Comparison of ENCODE assay signal across 16 cellular contexts in genomic region chr3:13894096-13894811, GRCh38. TPM values are rescaled to one million over a fixed set of nuclear protein-coding genes. Genes with fewer than 3 reads are reported as not detected.
DNase-seq lines count a peak whose midpoint lies in the region; ATAC-seq and TF ChIP-seq lines count a peak whose summit lies in the region.
"Had no signal": no experiment of that assay in that cellular context is flagged by ENCODE, and none has a peak within 500 bp of the region (broad histone marks: within the 10 kb centered on the region; RNA-seq: fewer than 3 reads in every experiment).

No MANE protein-coding gene starts in this region.

- no peak overlapping the region for H3K27ac Mint-ChIP-seq in activated naive CD8-positive, alpha-beta T cell
- no peak overlapping the region for H3K27ac Mint-ChIP-seq in activated naive CD8-positive, alpha-beta T cell treated with anti-CD3 and anti-CD28 coated beads for 36 hours
- H3K27ac Mint-ChIP-seq in activated T-helper 2 cell treated with anti-CD3 and anti-CD28 coated beads, Interferon-gamma antibody, Interleukin-2, Interleukin-4, amounts not matched to agents 10 μg/mL and 5 μg/mL and 100 μg/mL, durations not matched to agents 14 hours and 24 hours and 36 hours: no peak overlapping the region
- no peak overlapping the region for H3K27ac Mint-ChIP-seq in mesothelial cell of epicardium
- H3K27ac Mint-ChIP-seq in type B pancreatic cell: no peak overlapping the region

- ATAC-seq in Right ventricle myocardium inferior (no peak), SK-N-SH treated with all-trans-retinoic acid at 6 μM for 48 hours (no peak)

- peak overlapping the region; percentile 81 for H3K4me3 Mint-ChIP-seq in activated naive CD8-positive, alpha-beta T cell
- no peak overlapping the region for H3K4me3 Mint-ChIP-seq in activated naive CD8-positive, alpha-beta T cell treated with anti-CD3 and anti-CD28 coated beads for 36 hours
- H3K4me3 Mint-ChIP-seq in activated T-helper 2 cell treated with anti-CD3 and anti-CD28 coated beads, Interferon-gamma antibody, Interleukin-2, Interleukin-4, amounts not matched to agents 10 μg/mL and 5 μg/mL and 100 μg/mL, durations not matched to agents 14 hours and 24 hours and 36 hours (ENCODE audit: low read depth): peak overlapping the region; percentile 87
- H3K4me3 Mint-ChIP-seq in mesothelial cell of epicardium: peak overlapping the region; percentile 86
- H3K4me3 Mint-ChIP-seq in type B pancreatic cell: peak overlapping the region; percentile 92

- H3K27me3 Mint-ChIP-seq in activated naive CD8-positive, alpha-beta T cell: no peaks in the 10 kb centered on the region
- H3K27me3 Mint-ChIP-seq in activated naive CD8-positive, alpha-beta T cell treated with anti-CD3 and anti-CD28 coated beads for 36 hours: no peaks in the 10 kb centered on the region
- H3K27me3 Mint-ChIP-seq in activated T-helper 2 cell treated with anti-CD3 and anti-CD28 coated beads, Interferon-gamma antibody, Interleukin-2, Interleukin-4, amounts not matched to agents 10 μg/mL and 5 μg/mL and 100 μg/mL, durations not matched to agents 14 hours and 24 hours and 36 hours (ENCODE audit: low read depth): peaks cover 3% of the 10 kb centered on the region
- H3K27me3 Mint-ChIP-seq in mesothelial cell of epicardium (ENCODE audit: low read depth) (peaks cover 31% of the 10 kb centered on the region), type B pancreatic cell (peaks cover 35% of the 10 kb centered on the region)
- H3K27me3 Mint-ChIP-seq: stimulated activated naive CD8-positive, alpha-beta T cell treated with anti-CD3 and anti-CD28 coated beads, Interleukin-15, Interleukin-2, amounts not matched to agents 100 ng/mL and 50 ng/mL, for 24 hours had no signal

- no peak for DNase-seq in activated naive CD8-positive, alpha-beta T cell treated with anti-CD3 and anti-CD28 coated beads for 36 hours
- DNase-seq in activated T-helper 2 cell treated with anti-CD3 and anti-CD28 coated beads, Interferon-gamma antibody, Interleukin-2, Interleukin-4, amounts not matched to agents 10 μg/mL and 5 μg/mL and 100 μg/mL, durations not matched to agents 14 hours and 24 hours and 36 hours (ENCODE audit: low spot score): no peak
- DNase-seq in mesothelial cell of epicardium (ENCODE audit: low spot score in 2 of 2, unreplicated experiment in 2 of 2) (no peak), type B pancreatic cell (ENCODE audit: extremely low spot score, unreplicated experiment) (no peak), Right ventricle myocardium inferior (ENCODE audit: missing footprints) (no peak), NCI-H2029 (lab: John Stamatoyannopoulos, UW) (no peak)
- DNase-seq: foreskin melanocyte, mammary epithelial cell, NCI-H1105 treated with DMSO at 0.1 percent for 48 hours, uterus had no signal

- intact Hi-C loops in activated T-helper 2 cell treated with anti-CD3 and anti-CD28 coated beads, Interferon-gamma antibody, Interleukin-2, Interleukin-4, amounts not matched to agents 10 μg/mL and 5 μg/mL and 100 μg/mL, durations not matched to agents 14 hours and 24 hours and 36 hours (cut with micrococcal nuclease): loop anchor here (10.0 kb wide), 1 partner anchor 409 kb away; the partner anchor contains the start of gene HDAC11
- intact Hi-C loops in Right ventricle myocardium inferior (cut with DNase I): loop anchor here (10.0 kb wide), 2 partner anchors 281 to 651 kb away; partner anchors contain the start of genes GRIP2, LSM3 and XPC

- H3K4me1 Mint-ChIP-seq in activated naive CD8-positive, alpha-beta T cell (ENCODE audit: low read depth): peaks cover 34% of the 10 kb centered on the region
- peaks cover 22% of the 10 kb centered on the region for H3K4me1 Mint-ChIP-seq in activated naive CD8-positive, alpha-beta T cell treated with anti-CD3 and anti-CD28 coated beads for 36 hours
- H3K4me1 Mint-ChIP-seq in activated T-helper 2 cell treated with anti-CD3 and anti-CD28 coated beads, Interferon-gamma antibody, Interleukin-2, Interleukin-4, amounts not matched to agents 10 μg/mL and 5 μg/mL and 100 μg/mL, durations not matched to agents 14 hours and 24 hours and 36 hours (ENCODE audit: low read depth): peaks cover 21% of the 10 kb centered on the region
- peaks cover 11% of the 10 kb centered on the region for H3K4me1 Mint-ChIP-seq in mesothelial cell of epicardium
- peaks cover 4% of the 10 kb centered on the region for H3K4me1 Mint-ChIP-seq in type B pancreatic cell (ENCODE audit: unreplicated experiment)

- H3K36me3 Mint-ChIP-seq in activated naive CD8-positive, alpha-beta T cell: peaks cover 13% of the 10 kb centered on the region
- H3K36me3 Mint-ChIP-seq in activated naive CD8-positive, alpha-beta T cell treated with anti-CD3 and anti-CD28 coated beads for 36 hours: peaks cover 14% of the 10 kb centered on the region
- H3K36me3 Mint-ChIP-seq in activated T-helper 2 cell treated with anti-CD3 and anti-CD28 coated beads, Interferon-gamma antibody, Interleukin-2, Interleukin-4, amounts not matched to agents 10 μg/mL and 5 μg/mL and 100 μg/mL, durations not matched to agents 14 hours and 24 hours and 36 hours (ENCODE audit: low read depth): no peaks in the 10 kb centered on the region
- H3K36me3 Mint-ChIP-seq in mesothelial cell of epicardium (no peaks in the 10 kb centered on the region), type B pancreatic cell (no peaks in the 10 kb centered on the region)

- H3K9me3 Mint-ChIP-seq in activated naive CD8-positive, alpha-beta T cell (ENCODE audit: low read depth): peaks cover 5% of the 10 kb centered on the region
- peaks cover 21% of the 10 kb centered on the region for H3K9me3 Mint-ChIP-seq in activated naive CD8-positive, alpha-beta T cell treated with anti-CD3 and anti-CD28 coated beads for 36 hours
- peaks cover 4% of the 10 kb centered on the region for H3K9me3 Mint-ChIP-seq in activated T-helper 2 cell treated with anti-CD3 and anti-CD28 coated beads, Interferon-gamma antibody, Interleukin-2, Interleukin-4, amounts not matched to agents 10 μg/mL and 5 μg/mL and 100 μg/mL, durations not matched to agents 14 hours and 24 hours and 36 hours
- H3K9me3 Mint-ChIP-seq in mesothelial cell of epicardium (peaks cover 2% of the 10 kb centered on the region), type B pancreatic cell (peaks cover 3% of the 10 kb centered on the region)

- TF ChIP-seq CTCF in mesothelial cell of epicardium (IDR thresholded peaks at IDR 0.05; ENCODE audit: unreplicated experiment) (no peak), type B pancreatic cell (conservative IDR thresholded peaks at IDR 0.05) (no peak)

TF ChIP-seq in SK-N-SH treated with all-trans-retinoic acid at 6 μM for 48 hours, 23 proteins besides CTCF, POLR2A, EP300 and RAD21 (continues in another document):
- TF ChIP-seq CSDC2 (CRISPR knock-in tag; IDR thresholded peaks at IDR 0.05) (no peak), ZC3H10 (CRISPR knock-in tag; IDR thresholded peaks at IDR 0.05) (no peak), PATZ1 (CRISPR knock-in tag; IDR thresholded peaks at IDR 0.05; ENCODE audit: borderline replicate concordance) (no peak), ARNTL (CRISPR knock-in tag; IDR thresholded peaks at IDR 0.05; ENCODE audit: borderline replicate concordance, low read depth) (no peak), POU6F1 (CRISPR knock-in tag; IDR thresholded peaks at IDR 0.05; ENCODE audit: borderline replicate concordance, low read depth) (no peak), CREB5 (CRISPR knock-in tag; IDR thresholded peaks at IDR 0.05; ENCODE audit: low read depth) (no peak), RARB (CRISPR knock-in tag; IDR thresholded peaks at IDR 0.05) (no peak)

RNA-seq across cellular contexts. Expression of gene WNT7A, which starts 14.4 kb away (rescaled TPM):
- total RNA-seq in activated naive CD8-positive, alpha-beta T cell treated with anti-CD3 and anti-CD28 coated beads for 36 hours: under 1 TPM in 1 of 2 experiments, not detected in 1; 0.20 TPM
- not detected in 2 replicates for total RNA-seq in activated T-helper 2 cell treated with anti-CD3 and anti-CD28 coated beads, Interferon-gamma antibody, Interleukin-2, Interleukin-4, amounts not matched to agents 10 μg/mL and 5 μg/mL and 100 μg/mL, durations not matched to agents 14 hours and 24 hours and 36 hours
- total RNA-seq in mesothelial cell of epicardium (0.89 to 1.0 TPM (median 0.99 TPM) in 3 replicates), type B pancreatic cell (ENCODE audit: low replicate concordance) (3.4 and 15.1 TPM in 2 replicates), Right ventricle myocardium inferior (not detected)
- total RNA-seq: endothelial cell of umbilical vein; osteocyte; T-helper 2 cell treated with Interferon-gamma antibody and Interleukin-4, amounts not matched to agents 100 ng/mL and 5 ng/mL, for 36 hours had no signal
